In genomic region chr11:18699848-18700261, GRCh38 we compare ENCODE assay signal across 8 cellular contexts. TPM values are rescaled to one million over a fixed set of nuclear protein-coding genes. Genes with fewer than 3 reads are reported as not detected.
A peak's percentile ranks its signal among the peaks of the same experiment; 100 is the strongest.
DNase-seq lines count a peak whose midpoint lies in the region; ATAC-seq and TF ChIP-seq lines count a peak whose summit lies in the region.

No MANE protein-coding gene starts in this region.

- WGBS in hepatocyte (ENCODE audit: low lambda C conversion rate, missing lambda C conversion rate), result 65% methylated on average over 3 of the region's 3 CpGs
- 64 to 71% methylated on average over 3 of the region's 3 CpGs for WGBS in sigmoid colon, 2 donors

- TF ChIP-seq EP300 in sigmoid colon (IDR thresholded peaks at IDR 0.05), result no peak

- no peaks in the 10 kb centered on the region for H3K9me2 ChIP-seq in hepatocyte (replicated peaks; ENCODE audit: insufficient read depth)

- no peak for TF ChIP-seq CTCF in HEK293 (tag by site-specific recombination; IDR thresholded peaks at IDR 0.05)
- no peak for TF ChIP-seq CTCF in activated B cell treated with CpG ODN at 0.5 μM for 24 hours (IDR thresholded peaks at IDR 0.05)
- no peak for TF ChIP-seq CTCF in hepatocyte (IDR thresholded peaks at IDR 0.05; ENCODE audit: poor library complexity)
- TF ChIP-seq CTCF in sigmoid colon (IDR thresholded peaks at IDR 0.05), result no peak

- peaks cover 3% of the 10 kb centered on the region for H3K27me3 Mint-ChIP-seq in activated B cell treated with CpG ODN at 0.5 μM for 24 hours

- no peaks in the 10 kb centered on the region for H3K79me2 ChIP-seq in hepatocyte

- H3K4me1 ChIP-seq in HEK293 (ENCODE audit: control insufficient read depth, insufficient read depth, low read length) (no peaks in the 10 kb centered on the region), hepatocyte (ENCODE audit: insufficient read depth) (peaks cover 5% of the 10 kb centered on the region), sigmoid colon (peaks cover 3 to 29% (median 19%) of the 10 kb centered on the region in 4 donors)

- peak overlapping the region; percentile 84 for H3K4me2 ChIP-seq in hepatocyte

- DNase-seq in activated B cell treated with CpG ODN at 0.5 μM for 24 hours (no peak), hepatocyte (ENCODE audit: low spot score) (no peak), sigmoid colon (peak; percentile 74), NCI-H510A (lab: John Stamatoyannopoulos, UW) (no peak)

- H3K9me3 Mint-ChIP-seq in activated B cell treated with CpG ODN at 0.5 μM for 24 hours, result no peaks in the 10 kb centered on the region

- H3K36me3 ChIP-seq in HEK293 (ENCODE audit: control insufficient read depth in 2 of 2, insufficient read depth in 1 of 2, low read length in 2 of 2) (no peaks in the 10 kb centered on the region), hepatocyte (replicated peaks; ENCODE audit: insufficient read depth, low read depth) (no peaks in the 10 kb centered on the region), sigmoid colon (peaks cover 0 to 17% (median 1%) of the 10 kb centered on the region in 4 donors)

- peak overlapping the region; percentile 80 for H3K4me3 Mint-ChIP-seq in activated B cell treated with CpG ODN at 0.5 μM for 24 hours

- intact Hi-C loops in activated B cell treated with CpG ODN at 0.5 μM for 24 hours (cut with micrococcal nuclease) (loop anchor here (2.0 kb wide), 2 partner anchors 111 to 687 kb away; partner anchors contain the start of genes SERGEF and UEVLD), sigmoid colon (cut with DNase I) (loop anchor here (2.0 to 10.0 kb wide), 5 partner anchors 32 to 685 kb away; partner anchors contain the start of genes SERGEF and SPTY2D1)

- H3K9me3 ChIP-seq in HEK293 (ENCODE audit: control insufficient read depth, insufficient read depth, low read depth, low read length) (no peaks in the 10 kb centered on the region), hepatocyte (ENCODE audit: low read depth) (no peaks in the 10 kb centered on the region), sigmoid colon (no peaks in the 10 kb centered on the region)

- H2AFZ ChIP-seq in hepatocyte, result peak overlapping the region; percentile 59

- H3K4me1 Mint-ChIP-seq in activated B cell treated with CpG ODN at 0.5 μM for 24 hours, result peaks cover 18% of the 10 kb centered on the region

- H3K36me3 Mint-ChIP-seq in activated B cell treated with CpG ODN at 0.5 μM for 24 hours (ENCODE audit: low read depth), result no peaks in the 10 kb centered on the region

- POLR2A ChIA-PET in HEK293 (lab: Yijun Ruan, JAX) (interaction anchor here (1.9 kb wide), 1 partner anchor 66 kb away, joined by 7 read pairs; the partner anchor contains the start of gene SPTY2D1), activated B cell treated with CpG ODN at 0.5 μM for 24 hours (lab: Charles Lee) (no interaction called here)

- no peak for TF ChIP-seq POLR2A in sigmoid colon (IDR thresholded peaks at IDR 0.05)

- ATAC-seq in activated B cell treated with CpG ODN at 0.5 μM for 24 hours (ENCODE audit: low read depth), result no peak
- ATAC-seq in GM19395 (IDR thresholded peaks at IDR 0.05; ENCODE audit: unreplicated experiment), result no peak
- ATAC-seq in GM19467 (IDR thresholded peaks at IDR 0.05; ENCODE audit: unreplicated experiment), result no peak
- no peak for ATAC-seq in HG02623 (IDR thresholded peaks at IDR 0.05; ENCODE audit: unreplicated experiment)

- no peak overlapping the region for H3K27ac Mint-ChIP-seq in activated B cell treated with CpG ODN at 0.5 μM for 24 hours

- CTCF ChIA-PET in HEK293 (lab: Yijun Ruan, JAX), result interaction anchor here (0.5 kb wide), 1 partner anchor 28 kb away, joined by 3 read pairs; no protein-coding TSS in a partner anchor
- CTCF ChIA-PET in activated B cell treated with CpG ODN at 0.5 μM for 24 hours (lab: Charles Lee), result no interaction called here

- H3K4me3 ChIP-seq in HEK293 (ENCODE audit: low read depth, low read length) (no peak overlapping the region), hepatocyte (no peak overlapping the region), sigmoid colon (peak overlapping the region in 3 of 4 donors; percentile 62 to 98 (median 88))

- H3K27me3 ChIP-seq in hepatocyte (no peaks in the 10 kb centered on the region), sigmoid colon (no peaks in the 10 kb centered on the region)

- H4K20me1 ChIP-seq in hepatocyte (ENCODE audit: insufficient read depth, poor library complexity, severe bottlenecking), result no peaks in the 10 kb centered on the region

- no peak overlapping the region for H3K27ac ChIP-seq in HEK293 (ENCODE audit: extremely low read depth, low read depth, low read length)
- no peak overlapping the region for H3K27ac ChIP-seq in hepatocyte
- peak overlapping the region in 2 of 4 donors; percentile 78 to 82 for H3K27ac ChIP-seq in sigmoid colon

TF ChIP-seq in HEK293, 187 proteins besides CTCF, POLR2A, EP300 and RAD21:
- TF ChIP-seq ZBTB17 (tag by site-specific recombination; IDR thresholded peaks at IDR 0.05), result peak; percentile 55
- no peak for TF ChIP-seq ZNF280D (tag by site-specific recombination; IDR thresholded peaks at IDR 0.05)

RNA-seq across cellular contexts. Expression of gene TMEM86A, which starts 1.3 kb away (rescaled TPM):
- total RNA-seq in activated B cell treated with CpG ODN at 0.5 μM for 24 hours, result 0.10 and 0.13 TPM in 2 replicates
- total RNA-seq in hepatocyte, result 1.7 and 2.3 TPM in 2 replicates
- 5.0 and 5.2 TPM in 2 replicates for polyA plus RNA-seq in hepatocyte
- 1 to 10 TPM; 3.7 to 5.3 (median 4.8) TPM for total RNA-seq in sigmoid colon
- 1 to 10 TPM; 1.7 to 3.0 (median 2.3) TPM for polyA plus RNA-seq in sigmoid colon

RNA-seq across cellular contexts. Expression of gene IGSF22, which starts 26.1 kb away (rescaled TPM):
- 0.17 and 1.4 TPM in 2 replicates for total RNA-seq in activated B cell treated with CpG ODN at 0.5 μM for 24 hours
- total RNA-seq in hepatocyte, result 0.08 TPM in 1 of 2 replicates, not detected in the other
- polyA plus RNA-seq in hepatocyte, result 0.22 TPM in 1 of 2 replicates, not detected in the other
- not detected for total RNA-seq in sigmoid colon
- under 1 TPM in 2 of 3 donors, not detected in 1; 0.46 to 0.52 TPM for polyA plus RNA-seq in sigmoid colon

Comparison
In these comparisons a context has a peak if more than half of its experiments do, and no peak if none do; other contexts are left out.
1. H3K4me3 ChIP-seq: peak in sigmoid colon (3 of 4); none in HEK293 (single experiment) and hepatocyte (single experiment).